ENCODE assay signal across 1 cellular context in genomic region chr7:115276791-115277190, GRCh38.
TF ChIP-seq lines count a peak whose summit lies in the region.

No MANE protein-coding gene starts in this region.

TF ChIP-seq in IMR-90, 13 proteins besides CTCF, POLR2A, EP300 and RAD21 (continued from another document):
- TF ChIP-seq MXI1 (IDR thresholded peaks at IDR 0.05; ENCODE audit: borderline replicate concordance, low read depth, low read length) = no peak
- no peak for TF ChIP-seq RCOR1 (IDR thresholded peaks at IDR 0.05; ENCODE audit: insufficient replicate concordance, low read length)
- no peak for TF ChIP-seq FOS (IDR thresholded peaks at IDR 0.05; ENCODE audit: low read depth, low read length)
- no peak for TF ChIP-seq SMC3 (IDR thresholded peaks at IDR 0.05; ENCODE audit: low read depth, low read length)
- no peak for TF ChIP-seq CHD1 (IDR thresholded peaks at IDR 0.05; ENCODE audit: low read depth, low read length)
- TF ChIP-seq BHLHE40 (IDR thresholded peaks at IDR 0.05; ENCODE audit: low read depth, low read length) = no peak
